In genomic region chr22:29886601-29887000, GRCh38 we compare ENCODE assay signal across 32 cellular contexts. TPM values are rescaled to one million over a fixed set of nuclear protein-coding genes. Genes with fewer than 3 reads are reported as not detected.
DNase-seq lines count a peak whose midpoint lies in the region; ATAC-seq and TF ChIP-seq lines count a peak whose summit lies in the region.
"Had no signal": no experiment of that assay in that cellular context is flagged by ENCODE, and none has a peak within 500 bp of the region (broad histone marks: within the 10 kb centered on the region; RNA-seq: fewer than 3 reads in every experiment).

No MANE protein-coding gene starts in this region.

- peaks cover 2% of the 10 kb centered on the region; the same call in 1 of the 2 replicates for H3K27me3 Mint-ChIP-seq in HFFc6 (ENCODE audit: insufficient read depth)
- H3K27me3 Mint-ChIP-seq: activated naive CD4-positive, alpha-beta T cell treated with anti-CD3 and anti-CD28 coated beads, Interleukin-2, amount 50 U/mL, for 24 hours; CD4-positive, alpha-beta memory T cell; stimulated activated naive CD8-positive, alpha-beta T cell treated with anti-CD3 and anti-CD28 coated beads, Interleukin-15, Interleukin-2, amounts not matched to agents 100 ng/mL and 50 ng/mL, for 24 hours had no signal

- no peaks in the 10 kb centered on the region for H3K9me3 Mint-ChIP-seq in activated naive CD4-positive, alpha-beta T cell treated with anti-CD3 and anti-CD28 coated beads, Interleukin-2, amount 50 U/mL, for 72 hours
- no peaks in the 10 kb centered on the region for H3K9me3 Mint-ChIP-seq in HFFc6
- H3K9me3 Mint-ChIP-seq: activated naive CD4-positive, alpha-beta T cell treated with anti-CD3 and anti-CD28 coated beads, Interleukin-2, amount 50 U/mL, for 24 hours; activated T-helper 2 cell treated with anti-CD3 and anti-CD28 coated beads, Interferon-gamma antibody, Interleukin-2, Interleukin-4, amounts not matched to agents 10 μg/mL and 5 μg/mL and 100 μg/mL, durations not matched to agents 14 hours and 24 hours and 36 hours; CD4-positive, alpha-beta memory T cell; nephron; stimulated activated naive CD8-positive, alpha-beta T cell treated with anti-CD3 and anti-CD28 coated beads, Interleukin-15, Interleukin-2, amounts not matched to agents 100 ng/mL and 50 ng/mL, for 24 hours had no signal

- H3K4me3 ChIP-seq in DND-41 (ENCODE audit: low read depth in 1 of 2, low read length in 2 of 2) (no peak overlapping the region), adipocyte (ENCODE audit: low read length) (no peak overlapping the region), psoas muscle (peak overlapping the region; percentile 95), lower lobe of right lung (no peak overlapping the region)
- H3K4me3 ChIP-seq: skin epidermis, thoracic aorta, vagina had no signal

- TF ChIP-seq CTCF in DND-41 (IDR thresholded peaks at IDR 0.05; ENCODE audit: borderline replicate concordance, extremely low read depth, low read length, poor library complexity, severe bottlenecking) (no peak), psoas muscle (IDR thresholded peaks at IDR 0.05) (no peak), HFFc6 (IDR thresholded peaks at IDR 0.05) (no peak), lower lobe of right lung (IDR thresholded peaks at IDR 0.05) (no peak)

- H3K4me1 Mint-ChIP-seq in HFFc6 (ENCODE audit: low read depth) = peaks cover 7% of the 10 kb centered on the region

- no peak overlapping the region for H2AFZ ChIP-seq in DND-41 (ENCODE audit: low read depth, low read length)

- DNase-seq in DND-41 = no peak
- DNase-seq in NOMO-1 (lab: John Stamatoyannopoulos, UW; ENCODE audit: unreplicated experiment in 2 of 2) = peak; percentile 71 to 92
- DNase-seq in adipocyte (ENCODE audit: low read depth) = peak; percentile 49
- no peak for DNase-seq in psoas muscle
- DNase-seq in activated naive CD4-positive, alpha-beta T cell treated with anti-CD3 and anti-CD28 coated beads, Interleukin-2, amount 50 U/mL, for 72 hours (ENCODE audit: low spot score in 2 of 2) = no peak
- DNase-seq in HFFc6 = no peak
- DNase-seq in lower lobe of right lung = no peak
- DNase-seq: activated CD4-positive, alpha-beta T cell treated with anti-CD3 and anti-CD28 coated beads for 4 hours; activated CD8-positive, alpha-beta T cell treated with anti-CD3 and anti-CD28 coated beads, Interleukin-2, amount 10 ng/mL, durations not matched to agents 7 days and 5 days; anterior cingulate cortex; CD4-positive, alpha-beta memory T cell; hypothalamus; left cardiac atrium; mammary epithelial cell; NCI-H1092; NCI-H187 treated with DMSO at 0.1 percent for 48 hours; NCI-H2171 treated with DMSO at 0.1 percent for 48 hours; NCI-H510A treated with DMSO at 0.1 percent for 48 hours; stimulated activated CD4-positive, alpha-beta T cell treated with anti-CD3 and anti-CD28 coated beads, Interleukin-1b, Interleukin-23, amount 100 ng/mL, for 48 hours; T-helper 9 cell had no signal

- H3K9me3 ChIP-seq in DND-41 (ENCODE audit: insufficient read depth, low read length, severe bottlenecking) (no peaks in the 10 kb centered on the region), adipocyte (ENCODE audit: control insufficient read depth, low read length) (no peaks in the 10 kb centered on the region), psoas muscle (no peaks in the 10 kb centered on the region), lower lobe of right lung (no peaks in the 10 kb centered on the region)
- H3K9me3 ChIP-seq: breast epithelium, thoracic aorta, vagina had no signal

- ATAC-seq in DND-41 (ENCODE audit: insufficient read depth, low read depth) = no peak
- no peak for ATAC-seq in psoas muscle
- ATAC-seq in activated naive CD4-positive, alpha-beta T cell treated with anti-CD3 and anti-CD28 coated beads, Interleukin-2, amount 50 U/mL, for 72 hours = no peak
- ATAC-seq in GM18907 (IDR thresholded peaks at IDR 0.05; ENCODE audit: unreplicated experiment) = no peak
- ATAC-seq in lower lobe of right lung = no peak
- ATAC-seq: activated CD8-positive, alpha-beta T cell treated with anti-CD3 and anti-CD28 coated beads, Interleukin-2, amount 10 ng/mL, durations not matched to agents 7 days and 5 days; HepG2; left cardiac atrium; Right ventricle myocardium inferior had no signal

- peaks cover 30% of the 10 kb centered on the region for H4K20me1 ChIP-seq in DND-41 (ENCODE audit: insufficient read depth, low read length)

- H3K79me2 ChIP-seq in DND-41 (ENCODE audit: insufficient read depth, low read length) = peaks cover 84% of the 10 kb centered on the region

- H3K4me1 ChIP-seq in DND-41 (ENCODE audit: insufficient read depth, low read length) (peaks cover 33% of the 10 kb centered on the region), adipocyte (ENCODE audit: control insufficient read depth, insufficient read depth, low read length) (peaks cover 33% of the 10 kb centered on the region), psoas muscle (peaks cover 55% of the 10 kb centered on the region), lower lobe of right lung (peaks cover 40% of the 10 kb centered on the region)

- H3K9ac ChIP-seq in DND-41 (ENCODE audit: low read depth, low read length) (no peak overlapping the region), adipocyte (ENCODE audit: low read length) (no peak overlapping the region)

- H3K4me2 ChIP-seq in DND-41 (ENCODE audit: insufficient read depth, low read length) = peak overlapping the region; percentile 95; the same call in 1 of the 2 replicates

- H3K27ac ChIP-seq in DND-41 (ENCODE audit: low read length) = no peak overlapping the region
- H3K27ac ChIP-seq in psoas muscle = peak overlapping the region; percentile 99
- no peak overlapping the region for H3K27ac ChIP-seq in lower lobe of right lung
- H3K27ac ChIP-seq: breast epithelium, thoracic aorta, vagina, VCaP had no signal

- H3K36me3 ChIP-seq in DND-41 (ENCODE audit: insufficient read depth, low read length) (peaks cover 7% of the 10 kb centered on the region; the same call in 1 of the 2 replicates), adipocyte (ENCODE audit: control insufficient read depth, insufficient read depth, low read length, severe bottlenecking) (no peaks in the 10 kb centered on the region), psoas muscle (ENCODE audit: insufficient read depth in 1 of 2, low read depth in 1 of 2) (no peaks in the 10 kb centered on the region), lower lobe of right lung (no peaks in the 10 kb centered on the region)
- H3K36me3 ChIP-seq: breast epithelium, thoracic aorta, vagina had no signal

- peaks cover 6 to 8% of the 10 kb centered on the region in 2 donors for H3K36me3 Mint-ChIP-seq in activated naive CD4-positive, alpha-beta T cell treated with anti-CD3 and anti-CD28 coated beads, Interleukin-2, amount 50 U/mL, for 72 hours
- H3K36me3 Mint-ChIP-seq in HFFc6 (ENCODE audit: low read depth) = peaks cover 11% of the 10 kb centered on the region
- H3K36me3 Mint-ChIP-seq: activated naive CD4-positive, alpha-beta T cell treated with anti-CD3 and anti-CD28 coated beads, Interleukin-2, amount 50 U/mL, for 24 hours had no signal

- H3K27ac Mint-ChIP-seq in activated naive CD4-positive, alpha-beta T cell treated with anti-CD3 and anti-CD28 coated beads, Interleukin-2, amount 50 U/mL, for 72 hours = no peak overlapping the region
- H3K27ac Mint-ChIP-seq in HFFc6 = no peak overlapping the region
- H3K27ac Mint-ChIP-seq: activated CD8-positive, alpha-beta T cell treated with anti-CD3 and anti-CD28 coated beads, Interleukin-2, amount 10 ng/mL, durations not matched to agents 7 days and 5 days; activated naive CD4-positive, alpha-beta T cell treated with anti-CD3 and anti-CD28 coated beads, Interleukin-2, amount 50 U/mL, for 24 hours; activated T-helper 2 cell treated with anti-CD3 and anti-CD28 coated beads, Interferon-gamma antibody, Interleukin-2, Interleukin-4, amounts not matched to agents 10 μg/mL and 5 μg/mL and 100 μg/mL, durations not matched to agents 14 hours and 24 hours and 36 hours; CD4-positive, alpha-beta memory T cell; nephron; stimulated activated naive CD8-positive, alpha-beta T cell treated with anti-CD3 and anti-CD28 coated beads, Interleukin-15, Interleukin-2, amounts not matched to agents 100 ng/mL and 50 ng/mL, for 24 hours had no signal

- H3K27me3 ChIP-seq in DND-41 (ENCODE audit: insufficient read depth, low read length, poor library complexity) = no peaks in the 10 kb centered on the region
- H3K27me3 ChIP-seq in adipocyte (replicated peaks; ENCODE audit: control insufficient read depth, insufficient read depth, low read length) = no peaks in the 10 kb centered on the region
- H3K27me3 ChIP-seq in psoas muscle (ENCODE audit: insufficient read depth in 3 of 3, low read length in 2 of 3) = no peaks in the 10 kb centered on the region
- no peaks in the 10 kb centered on the region for H3K27me3 ChIP-seq in lower lobe of right lung (ENCODE audit: low read depth)
- H3K27me3 ChIP-seq: breast epithelium, vagina had no signal

- H3K4me3 Mint-ChIP-seq in HFFc6 = no peak overlapping the region
- H3K4me3 Mint-ChIP-seq: activated CD8-positive, alpha-beta T cell treated with anti-CD3 and anti-CD28 coated beads, Interleukin-2, amount 10 ng/mL, durations not matched to agents 7 days and 5 days; activated naive CD4-positive, alpha-beta T cell treated with anti-CD3 and anti-CD28 coated beads, Interleukin-2, amount 50 U/mL, for 24 hours; CD4-positive, alpha-beta memory T cell; nephron; stimulated activated naive CD8-positive, alpha-beta T cell treated with anti-CD3 and anti-CD28 coated beads, Interleukin-15, Interleukin-2, amounts not matched to agents 100 ng/mL and 50 ng/mL, for 24 hours had no signal

- WGBS in psoas muscle, 3 donors = 82 to 88% (median 82%) methylated on average over 1 of the region's 1 CpG

- intact Hi-C loops in psoas muscle (cut with DNase I) (no loop called here), lower lobe of right lung (cut with DNase I) (no loop called here)

RNA-seq across cellular contexts. Expression of gene MTMR3, which starts 3.6 kb away (rescaled TPM):
- total RNA-seq in psoas muscle (10 to 100 TPM; 31.8 to 37.9 (median 33.8) TPM), lower lobe of right lung (58.9 TPM)
- 10 to 100 TPM in 2 of 3 donors, 1 to 10 TPM in 1; 7.8 to 21.3 (median 11.6) TPM for polyA plus RNA-seq in psoas muscle
- total RNA-seq in activated naive CD4-positive, alpha-beta T cell treated with anti-CD3 and anti-CD28 coated beads, Interleukin-2, amount 50 U/mL, for 72 hours = 10 to 100 TPM; 25.8 to 44.4 TPM
- 10 to 100 TPM; 19.0 to 27.0 (median 21.7) TPM for total RNA-seq in HFFc6 (2021; fragmentation: NEBNext Ultra II Directional; extraction: Animal tissue kit (Norgen Biotek cat#: 25700))

RNA-seq across cellular contexts. Expression of gene ASCC2, which starts 48.5 kb away (rescaled TPM):
- total RNA-seq in psoas muscle (10 to 100 TPM; 47.1 to 58.6 (median 54.6) TPM), lower lobe of right lung (65.4 TPM)
- polyA plus RNA-seq in psoas muscle = 10 to 100 TPM; 45.7 to 46.7 (median 45.7) TPM
- 10 to 100 TPM; 55.0 to 73.2 TPM for total RNA-seq in activated naive CD4-positive, alpha-beta T cell treated with anti-CD3 and anti-CD28 coated beads, Interleukin-2, amount 50 U/mL, for 72 hours
- total RNA-seq in HFFc6 (2021; fragmentation: NEBNext Ultra II Directional; extraction: Animal tissue kit (Norgen Biotek cat#: 25700)) = 10 to 100 TPM; 60.1 to 73.6 (median 66.4) TPM

Comparison
In these comparisons a context has a peak if more than half of its experiments do, and no peak if none do; other contexts are left out.
1. DNase-seq: peak in NOMO-1 (2 of 2) and adipocyte (single experiment); none in DND-41 (single experiment), psoas muscle (0 of 2), activated naive CD4-positive, alpha-beta T cell treated with anti-CD3 and anti-CD28 coated beads, Interleukin-2, amount 50 U/mL, for 72 hours (0 of 2), HFFc6 (single experiment) and lower lobe of right lung (single experiment).